Comparison of ENCODE assay signal across 3 cellular contexts in the genomic region with DNA sequence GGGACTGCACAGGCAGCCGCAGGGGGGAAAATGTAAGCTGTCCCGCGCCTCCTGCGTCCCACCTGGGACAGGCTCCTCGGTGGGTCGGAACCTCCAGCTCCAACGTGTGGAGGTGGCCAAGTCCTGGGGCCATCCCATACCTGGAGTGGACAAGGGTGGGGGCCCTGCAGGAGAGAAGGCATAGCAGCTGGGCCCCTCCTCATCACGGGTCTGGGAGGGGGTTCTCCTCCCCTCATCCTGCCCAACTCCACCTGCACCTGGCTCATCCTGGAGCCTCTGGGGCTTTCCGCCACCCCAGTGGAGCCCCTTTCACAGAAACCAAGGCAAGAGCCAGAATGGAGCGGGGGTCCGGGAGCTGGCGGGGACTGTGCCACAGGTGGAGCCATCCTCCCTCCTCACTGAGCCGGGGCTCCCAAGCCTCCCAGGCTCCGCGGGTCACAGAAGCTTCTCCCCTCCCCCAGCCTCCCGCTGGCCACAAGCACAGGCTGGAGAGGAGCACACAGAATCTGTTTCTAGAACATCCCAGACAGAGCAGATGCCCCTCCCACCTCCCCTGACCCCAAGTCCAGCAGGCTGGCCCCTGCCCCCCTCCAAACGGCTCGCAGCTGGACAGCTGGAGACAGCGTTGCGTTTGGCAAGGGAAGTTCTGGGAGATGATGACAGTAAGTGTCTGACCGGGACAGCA.
TF ChIP-seq lines count a peak whose summit lies in the region.

No MANE protein-coding gene starts in this region.

TF ChIP-seq in SK-N-SH, 30 proteins besides CTCF, POLR2A, EP300 and RAD21:
- TF ChIP-seq CHD2 (IDR thresholded peaks at IDR 0.05; ENCODE audit: low read length, partially characterized antibody) (peak; percentile 48), RCOR1 (IDR thresholded peaks at IDR 0.05; ENCODE audit: low read length) (no peak)

TF ChIP-seq in SK-N-SH treated with all-trans-retinoic acid at 6 μM for 48 hours, 23 proteins besides CTCF, POLR2A, EP300 and RAD21:
- no peak for TF ChIP-seq ISL1 (CRISPR knock-in tag; IDR thresholded peaks at IDR 0.05)
- TF ChIP-seq ESRRG (CRISPR knock-in tag; IDR thresholded peaks at IDR 0.05), result no peak
- TF ChIP-seq SNAI2 (CRISPR knock-in tag; IDR thresholded peaks at IDR 0.05), result no peak
- TF ChIP-seq ZFP3 (CRISPR knock-in tag; IDR thresholded peaks at IDR 0.05), result no peak
- TF ChIP-seq BACH2 (CRISPR knock-in tag; IDR thresholded peaks at IDR 0.05; ENCODE audit: borderline replicate concordance), result no peak
- TF ChIP-seq ZFP30 (CRISPR knock-in tag; IDR thresholded peaks at IDR 0.05), result no peak
- TF ChIP-seq CSRNP3 (CRISPR knock-in tag; IDR thresholded peaks at IDR 0.05), result no peak
- TF ChIP-seq PPARA (CRISPR knock-in tag; IDR thresholded peaks at IDR 0.05; ENCODE audit: borderline replicate concordance), result no peak

TF ChIP-seq in HepG2, 621 proteins besides CTCF, POLR2A, EP300 and RAD21:
- TF ChIP-seq AGO2 (optimal IDR thresholded peaks at IDR 0.05; ENCODE audit: low read depth, low read length) (peak; percentile 56), PCBP1 (IDR thresholded peaks at IDR 0.05; ENCODE audit: borderline replicate concordance, low read depth, low read length) (peak; percentile 18; the same call in 1 of the 2 replicates), RBM22 (optimal IDR thresholded peaks at IDR 0.05; ENCODE audit: low read length) (peak; percentile 73), ZNF768 (CRISPR knock-in tag; IDR thresholded peaks at IDR 0.05) (no peak), AGO1 (IDR thresholded peaks at IDR 0.05; ENCODE audit: low read depth, low read length, poor library complexity, severe bottlenecking) (peak; percentile 93), PAF1 (CRISPR knock-in tag; IDR thresholded peaks at IDR 0.05) (no peak)
